In the genomic region with DNA sequence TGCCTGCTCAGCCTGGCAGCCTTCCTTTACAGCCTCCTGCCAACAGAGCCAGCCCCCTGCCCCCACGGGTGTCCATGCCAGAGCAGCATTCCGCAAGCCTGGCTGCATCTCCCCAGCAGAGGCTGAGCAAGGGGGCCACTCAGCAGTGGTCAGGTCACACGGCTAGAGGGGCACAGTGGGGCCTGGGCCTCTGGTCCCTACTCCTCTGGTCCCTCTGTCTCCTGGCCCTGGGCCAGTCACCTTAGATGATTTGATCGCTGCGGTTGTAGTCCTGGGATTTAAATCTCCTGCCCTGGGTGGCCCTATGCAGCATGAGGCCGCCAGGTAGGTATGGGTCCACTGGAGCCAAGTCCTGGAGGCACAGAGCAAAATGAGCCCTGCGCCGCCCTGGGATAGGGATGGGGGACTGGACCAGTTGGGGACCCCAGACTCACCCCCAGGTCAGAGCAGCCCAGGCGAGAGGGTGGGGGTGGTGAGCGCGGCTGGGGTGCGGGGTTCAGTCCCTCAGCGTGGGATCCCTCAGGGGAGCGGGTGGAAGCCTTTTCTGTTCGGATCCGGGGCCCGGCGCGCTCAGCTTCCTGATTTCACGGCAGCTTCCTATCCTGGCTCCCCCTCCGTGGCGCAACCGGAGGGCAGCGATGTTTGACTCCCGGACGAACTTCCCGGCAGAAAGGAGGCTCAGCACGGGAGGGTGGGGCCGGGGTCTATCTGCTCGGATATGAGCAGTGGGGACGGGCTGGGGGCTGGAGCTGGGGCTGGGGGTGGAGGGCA, we compare ENCODE assay signal across 1 cellular context.
TF ChIP-seq lines count a peak whose summit lies in the region.

A gene (plus strand): TSS at position 138 of the 771 bp plus-strand sequence. CDS start 4,659 bp downstream, outside the sequence.

TF ChIP-seq in endothelial cell of umbilical vein, 7 proteins besides CTCF, POLR2A, EP300 and RAD21 (continued from another document):
- no peak for TF ChIP-seq EZH2 (IDR thresholded peaks at IDR 0.05; ENCODE audit: borderline replicate concordance, low read depth, low read length, severe bottlenecking)
